In genomic region chr1:24020470-24020869, GRCh38 we compare ENCODE assay signal across 15 cellular contexts. TPM values are rescaled to one million over a fixed set of nuclear protein-coding genes. Genes with fewer than 3 reads are reported as not detected.
DNase-seq lines count a peak whose midpoint lies in the region; ATAC-seq and TF ChIP-seq lines count a peak whose summit lies in the region.
"Had no signal": no experiment of that assay in that cellular context is flagged by ENCODE, and none has a peak within 500 bp of the region (broad histone marks: within the 10 kb centered on the region; RNA-seq: fewer than 3 reads in every experiment).

No MANE protein-coding gene starts in this region.

- ATAC-seq in HG03159 (IDR thresholded peaks at IDR 0.05; ENCODE audit: unreplicated experiment), result no peak

- no peak overlapping the region for H3K27ac Mint-ChIP-seq in progenitor cell of endocrine pancreas

- H3K79me2 ChIP-seq in osteoblast (ENCODE audit: insufficient read depth, low read length), result no peaks in the 10 kb centered on the region

- no peak overlapping the region for H3K4me3 ChIP-seq in Peyer's patch
- H3K4me3 ChIP-seq in dorsolateral prefrontal cortex, result no peak overlapping the region
- H3K4me3 ChIP-seq in osteoblast (ENCODE audit: insufficient read depth, low read length), result no peak overlapping the region
- no peak overlapping the region for H3K4me3 ChIP-seq in tibial nerve

- H3K4me2 ChIP-seq in osteoblast (ENCODE audit: insufficient read depth, low read length), result peak overlapping the region; percentile 77

- H2AFZ ChIP-seq in osteoblast (ENCODE audit: low read length), result no peak overlapping the region

- H3K4me1 ChIP-seq in Peyer's patch (peaks cover 0 to 59% (median 0%) of the 10 kb centered on the region in 4 donors), osteoblast (ENCODE audit: insufficient read depth, low read length) (peaks cover 52% of the 10 kb centered on the region), tibial nerve (peaks cover 0 to 71% (median 39%) of the 10 kb centered on the region in 4 donors)

- no peaks in the 10 kb centered on the region for H3K36me3 Mint-ChIP-seq in progenitor cell of endocrine pancreas (ENCODE audit: insufficient read depth)
- H3K36me3 Mint-ChIP-seq: CD8-positive, alpha-beta memory T cell had no signal

- TF ChIP-seq CTCF in Peyer's patch (IDR thresholded peaks at IDR 0.05), result no peak
- no peak for TF ChIP-seq CTCF in dorsolateral prefrontal cortex (IDR thresholded peaks at IDR 0.05 in 54 of 56, conservative IDR thresholded peaks at IDR 0.05 in 2 of 56; ENCODE audit: low read depth in 1 of 56, partially characterized antibody in 56 of 56)
- no peak for TF ChIP-seq CTCF in osteoblast (IDR thresholded peaks at IDR 0.05; ENCODE audit: extremely low read depth, low read depth, low read length)
- no peak for TF ChIP-seq CTCF in tibial nerve (IDR thresholded peaks at IDR 0.05)
- TF ChIP-seq CTCF in progenitor cell of endocrine pancreas (IDR thresholded peaks at IDR 0.05; ENCODE audit: unreplicated experiment), result no peak

- no peaks in the 10 kb centered on the region for H4K20me1 ChIP-seq in osteoblast (ENCODE audit: insufficient read depth, low read length)

- no peaks in the 10 kb centered on the region for H3K27me3 Mint-ChIP-seq in progenitor cell of endocrine pancreas
- H3K27me3 Mint-ChIP-seq: central memory CD8-positive, alpha-beta T cell had no signal

- H3K27ac ChIP-seq in Peyer's patch (peak overlapping the region in 3 of 4 donors; percentile 42 to 93 (median 80)), dorsolateral prefrontal cortex (peak overlapping the region in 38 of 59 donors; percentile 13 to 92 (median 80)), osteoblast (ENCODE audit: low read depth, low read length) (peak overlapping the region; percentile 96), tibial nerve (peak overlapping the region; percentile 68 to 95 (median 86))
- H3K27ac ChIP-seq: neutrophil had no signal

- DNase-seq in Peyer's patch, result no peak
- DNase-seq in dorsolateral prefrontal cortex, result no peak
- no peak for DNase-seq in osteoblast (ENCODE audit: insufficient read length, low spot score, missing footprints)
- DNase-seq in tibial nerve (ENCODE audit: low spot score in 2 of 2), result no peak
- DNase-seq in progenitor cell of endocrine pancreas (ENCODE audit: low spot score, unreplicated experiment), result no peak
- DNase-seq in Ammon's horn (ENCODE audit: low spot score), result no peak
- DNase-seq: activated gamma-delta T cell treated with Interleukin-2 at 50 U/mL for 16 hours; CD8-positive, alpha-beta memory T cell; hypothalamus; NCI-H2081 treated with DMSO at 0.1 percent for 48 hours; NCI-H774; SHP77 treated with DMSO at 0.1 percent for 48 hours had no signal

- H3K9me3 Mint-ChIP-seq in progenitor cell of endocrine pancreas (ENCODE audit: low read depth), result no peaks in the 10 kb centered on the region
- H3K9me3 Mint-ChIP-seq: CD8-positive, alpha-beta memory T cell; central memory CD8-positive, alpha-beta T cell had no signal

- H3K27me3 ChIP-seq in Peyer's patch, result no peaks in the 10 kb centered on the region
- no peaks in the 10 kb centered on the region for H3K27me3 ChIP-seq in dorsolateral prefrontal cortex
- H3K27me3 ChIP-seq in osteoblast (ENCODE audit: insufficient read depth, low read length), result no peaks in the 10 kb centered on the region
- no peaks in the 10 kb centered on the region for H3K27me3 ChIP-seq in tibial nerve
- H3K27me3 ChIP-seq: neutrophil had no signal

- H3K4me1 Mint-ChIP-seq in progenitor cell of endocrine pancreas (ENCODE audit: low read depth), result peaks cover 35% of the 10 kb centered on the region
- H3K4me1 Mint-ChIP-seq: CD8-positive, alpha-beta memory T cell; central memory CD8-positive, alpha-beta T cell had no signal

- TF ChIP-seq POLR2A in Peyer's patch (IDR thresholded peaks at IDR 0.05) (no peak), tibial nerve (IDR thresholded peaks at IDR 0.05) (no peak)

- no peaks in the 10 kb centered on the region for H3K9me3 ChIP-seq in Peyer's patch
- no peaks in the 10 kb centered on the region for H3K9me3 ChIP-seq in osteoblast (ENCODE audit: low read depth, low read length)
- H3K9me3 ChIP-seq in tibial nerve, result no peaks in the 10 kb centered on the region
- H3K9me3 ChIP-seq: neutrophil had no signal

- 78 to 81% methylated on average over 3 of the region's 3 CpGs for WGBS in tibial nerve, 2 donors

- H3K36me3 ChIP-seq in Peyer's patch (no peaks in the 10 kb centered on the region), osteoblast (ENCODE audit: insufficient read depth, low read length) (no peaks in the 10 kb centered on the region), tibial nerve (no peaks in the 10 kb centered on the region)
- H3K36me3 ChIP-seq: neutrophil had no signal

- intact Hi-C loops in dorsolateral prefrontal cortex (cut with DNase I), result no loop called here

- TF ChIP-seq EP300 in tibial nerve (IDR thresholded peaks at IDR 0.05), result no peak

- no peak overlapping the region for H3K4me3 Mint-ChIP-seq in progenitor cell of endocrine pancreas (ENCODE audit: low read depth)
- H3K4me3 Mint-ChIP-seq: CD8-positive, alpha-beta memory T cell; central memory CD8-positive, alpha-beta T cell had no signal

RNA-seq across cellular contexts. Expression of gene SRSF10, which starts 40.3 kb away (rescaled TPM):
- total RNA-seq in Peyer's patch (100 to 1,000 TPM in 3 of 4 donors, 10 to 100 TPM in 1; 86.3 to 224 (median 112) TPM), dorsolateral prefrontal cortex (10 to 100 TPM; 59.4 to 96.0 (median 77.6) TPM), osteoblast (80.7 and 81.1 TPM in 2 replicates), tibial nerve (100 to 1,000 TPM in 1 of 4 donors, 10 to 100 TPM in 3; 58.6 to 113 (median 89.9) TPM), progenitor cell of endocrine pancreas (215 and 220 TPM in 2 replicates)
